Comparison of ENCODE assay signal across 1 cellular context in genomic region chr7:129498021-129498420, GRCh38.
TF ChIP-seq lines count a peak whose summit lies in the region.

No MANE protein-coding gene starts in this region.

TF ChIP-seq in HEK293, 187 proteins besides CTCF, POLR2A, EP300 and RAD21:
- TF ChIP-seq, protein P1, sequence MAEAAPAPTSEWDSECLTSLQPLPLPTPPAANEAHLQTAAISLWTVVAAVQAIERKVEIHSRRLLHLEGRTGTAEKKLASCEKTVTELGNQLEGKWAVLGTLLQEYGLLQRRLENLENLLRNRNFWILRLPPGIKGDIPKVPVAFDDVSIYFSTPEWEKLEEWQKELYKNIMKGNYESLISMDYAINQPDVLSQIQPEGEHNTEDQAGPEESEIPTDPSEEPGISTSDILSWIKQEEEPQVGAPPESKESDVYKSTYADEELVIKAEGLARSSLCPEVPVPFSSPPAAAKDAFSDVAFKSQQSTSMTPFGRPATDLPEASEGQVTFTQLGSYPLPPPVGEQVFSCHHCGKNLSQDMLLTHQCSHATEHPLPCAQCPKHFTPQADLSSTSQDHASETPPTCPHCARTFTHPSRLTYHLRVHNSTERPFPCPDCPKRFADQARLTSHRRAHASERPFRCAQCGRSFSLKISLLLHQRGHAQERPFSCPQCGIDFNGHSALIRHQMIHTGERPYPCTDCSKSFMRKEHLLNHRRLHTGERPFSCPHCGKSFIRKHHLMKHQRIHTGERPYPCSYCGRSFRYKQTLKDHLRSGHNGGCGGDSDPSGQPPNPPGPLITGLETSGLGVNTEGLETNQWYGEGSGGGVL (tag by site-specific recombination; IDR thresholded peaks at IDR 0.05): no peak
- TF ChIP-seq KLF1 (tag by site-specific recombination; IDR thresholded peaks at IDR 0.05): 0 out of 2 replicates have a peak, but pooled peaks have one; percentile 19
- TF ChIP-seq, protein P2, sequence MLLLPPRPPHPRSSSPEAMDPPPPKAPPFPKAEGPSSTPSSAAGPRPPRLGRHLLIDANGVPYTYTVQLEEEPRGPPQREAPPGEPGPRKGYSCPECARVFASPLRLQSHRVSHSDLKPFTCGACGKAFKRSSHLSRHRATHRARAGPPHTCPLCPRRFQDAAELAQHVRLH (tag by site-specific recombination; IDR thresholded peaks at IDR 0.05): no peak
- TF ChIP-seq ZNF132 (tag by site-specific recombination; IDR thresholded peaks at IDR 0.05; ENCODE audit: borderline replicate concordance): no peak
- TF ChIP-seq GLIS1 (tag by site-specific recombination; IDR thresholded peaks at IDR 0.05): peak; percentile 42
TF ChIP-seq in HEK293: peak in this region for 2.
